In genomic region chr7:22474645-22475044, GRCh38 we compare ENCODE assay signal across 31 cellular contexts.
"Had no signal": no experiment of that assay in that cellular context is flagged by ENCODE, and none has a peak within 500 bp of the region (broad histone marks: within the 10 kb centered on the region; RNA-seq: fewer than 3 reads in every experiment).

No MANE protein-coding gene starts in this region.

- H3K4me1 ChIP-seq: adrenal gland, body of pancreas, esophagus muscularis mucosa, gastroesophageal sphincter, heart right ventricle had no signal

- H3K9me3 ChIP-seq: adrenal gland, body of pancreas, esophagus muscularis mucosa, gastroesophageal sphincter had no signal

- H3K27ac Mint-ChIP-seq: activated CD4-positive, alpha-beta memory T cell treated with anti-CD3 and anti-CD28 coated beads, Interleukin-2, amount 10 ng/mL, durations not matched to agents 7 days and 5 days; activated CD4-positive, alpha-beta T cell treated with anti-CD3 and anti-CD28 coated beads, Interleukin-2, amount 10 ng/mL, durations not matched to agents 7 days and 5 days; activated naive CD8-positive, alpha-beta T cell treated with anti-CD3 and anti-CD28 coated beads for 36 hours; activated naive CD8-positive, alpha-beta T cell treated with anti-CD3 and anti-CD28 coated beads, Interleukin-2, amount 50 U/mL, for 24 hours; activated T-cell treated with anti-CD3 and anti-CD28 coated beads, Interleukin-2, amount 50 U/mL, for 24 hours; activated T-cell treated with anti-CD3 and anti-CD28 coated beads, Interleukin-2, amount 50 U/mL, for 72 hours; effector memory CD8-positive, alpha-beta T cell; WTC11 had no signal

- H3K27ac ChIP-seq: adrenal gland, body of pancreas, esophagus muscularis mucosa, gastroesophageal sphincter, heart right ventricle, VCaP had no signal

- H3K9me3 Mint-ChIP-seq: activated CD4-positive, alpha-beta memory T cell treated with anti-CD3 and anti-CD28 coated beads, Interleukin-2, amount 10 ng/mL, durations not matched to agents 7 days and 5 days; activated CD4-positive, alpha-beta T cell treated with anti-CD3 and anti-CD28 coated beads, Interleukin-2, amount 10 ng/mL, durations not matched to agents 7 days and 5 days; activated naive CD8-positive, alpha-beta T cell treated with anti-CD3 and anti-CD28 coated beads for 36 hours; activated naive CD8-positive, alpha-beta T cell treated with anti-CD3 and anti-CD28 coated beads, Interleukin-2, amount 50 U/mL, for 24 hours; activated T-cell treated with anti-CD3 and anti-CD28 coated beads, Interleukin-2, amount 50 U/mL, for 24 hours; activated T-cell treated with anti-CD3 and anti-CD28 coated beads, Interleukin-2, amount 50 U/mL, for 72 hours; effector memory CD8-positive, alpha-beta T cell; WTC11 had no signal

- ATAC-seq: activated naive CD8-positive, alpha-beta T cell treated with anti-CD3 and anti-CD28 coated beads, Interleukin-2, amount 50 U/mL, for 24 hours; activated T-cell treated with anti-CD3 and anti-CD28 coated beads, Interleukin-2, amount 50 U/mL, for 72 hours; body of pancreas; effector memory CD8-positive, alpha-beta T cell; gastroesophageal sphincter; heart right ventricle; WTC11 had no signal

- H3K36me3 Mint-ChIP-seq: activated naive CD8-positive, alpha-beta T cell treated with anti-CD3 and anti-CD28 coated beads for 36 hours; WTC11 had no signal

- H3K27me3 ChIP-seq: adrenal gland, body of pancreas, esophagus muscularis mucosa, gastroesophageal sphincter, heart right ventricle had no signal

- DNase-seq: activated CD4-positive, alpha-beta memory T cell treated with anti-CD3 and anti-CD28 coated beads, Interleukin-2, amount 10 ng/mL, durations not matched to agents 7 days and 5 days; activated CD4-positive, alpha-beta T cell treated with anti-CD3 and anti-CD28 coated beads for 1 hour; activated CD4-positive, alpha-beta T cell treated with anti-CD3 and anti-CD28 coated beads for 4 hours; activated CD4-positive, alpha-beta T cell treated with anti-CD3 and anti-CD28 coated beads, Interleukin-2, amount 10 ng/mL, durations not matched to agents 7 days and 5 days; activated CD4-positive, alpha-beta T cell treated with anti-CD3 and anti-CD28 coated beads, Interleukin-2, amount 50 U/mL, for 4 hours; activated CD8-positive, alpha-beta memory T cell treated with anti-CD3 and anti-CD28 coated beads, Interleukin-2, amount 50 U/mL, for 48 hours; activated gamma-delta T cell; activated naive CD4-positive, alpha-beta T cell; activated naive CD4-positive, alpha-beta T cell treated with anti-CD3 and anti-CD28 coated beads, Interleukin-2, amount 50 U/mL, for 16 hours; activated naive CD8-positive, alpha-beta T cell treated with anti-CD3 and anti-CD28 coated beads for 36 hours; activated naive CD8-positive, alpha-beta T cell treated with anti-CD3 and anti-CD28 coated beads, Interleukin-2, amount 50 U/mL, for 24 hours; activated T-cell treated with anti-CD3 and anti-CD28 coated beads for 4 hours; activated T-cell treated with anti-CD3 and anti-CD28 coated beads, Interleukin-2, amount 50 U/mL, for 24 hours; activated T-cell treated with anti-CD3 and anti-CD28 coated beads, Interleukin-2, amount 50 U/mL, for 72 hours; adrenal gland; amygdala; aorta; body of pancreas; caudate nucleus; cortex of kidney; dermis blood vessel endothelial cell; effector CD4-positive, alpha-beta T cell; effector memory CD8-positive, alpha-beta T cell; erythroblast; foreskin melanocyte; heart right ventricle; T-helper 2 cell had no signal

- H3K4me3 ChIP-seq: adrenal gland, body of pancreas, esophagus muscularis mucosa, gastroesophageal sphincter, heart right ventricle had no signal

- H3K36me3 ChIP-seq: adrenal gland, esophagus muscularis mucosa, gastroesophageal sphincter, heart right ventricle had no signal
